Comparison of ENCODE assay signal across 12 cellular contexts in genomic region chr13:103130681-103131210, GRCh38.
A peak's percentile ranks its signal among the peaks of the same experiment; 100 is the strongest.
DNase-seq lines count a peak whose midpoint lies in the region; ATAC-seq and TF ChIP-seq lines count a peak whose summit lies in the region.
"Had no signal": no experiment of that assay in that cellular context is flagged by ENCODE, and none has a peak within 500 bp of the region (broad histone marks: within the 10 kb centered on the region; RNA-seq: fewer than 3 reads in every experiment).

No MANE protein-coding gene starts in this region.

- ATAC-seq in GM18498 (IDR thresholded peaks at IDR 0.05; ENCODE audit: unreplicated experiment) (peak; percentile 82), GM21423 (IDR thresholded peaks at IDR 0.05; ENCODE audit: unreplicated experiment) (peak; percentile 79), HG03103 (IDR thresholded peaks at IDR 0.05; ENCODE audit: low read depth, unreplicated experiment) (peak; percentile 55), body of pancreas (peak; percentile 73)
- ATAC-seq in activated CD8-positive, alpha-beta memory T cell treated with anti-CD3 and anti-CD28 coated beads, Interleukin-2, amount 10 ng/mL, durations not matched to agents 7 days and 5 days: no peak

- 13 to 15% methylated on average over 3 of the region's 3 CpGs for WGBS in body of pancreas, 2 donors
- WGBS in mesenchymal stem cell: 83% methylated on average over 2 of the region's 3 CpGs

- no peak overlapping the region for H3K14ac ChIP-seq in mesenchymal stem cell (ENCODE audit: low read length in 2 of 2)

- H3K4me3 ChIP-seq in body of pancreas (no peak overlapping the region), mesenchymal stem cell (ENCODE audit: insufficient read depth in 1 of 2, low read depth in 1 of 2, low read length in 2 of 2) (no peak overlapping the region)

- no peak overlapping the region for H2BK12ac ChIP-seq in mesenchymal stem cell (ENCODE audit: low read length in 2 of 2)

- no peak overlapping the region for H2AK5ac ChIP-seq in mesenchymal stem cell (ENCODE audit: low read length, severe bottlenecking)

- H4K91ac ChIP-seq in mesenchymal stem cell (ENCODE audit: low read length): no peak overlapping the region

- no peak overlapping the region for H2BK5ac ChIP-seq in mesenchymal stem cell (ENCODE audit: low read depth, low read length, poor library complexity, severe bottlenecking)

- H3K79me1 ChIP-seq in mesenchymal stem cell (replicated peaks; ENCODE audit: low read length, poor library complexity, severe bottlenecking): no peaks in the 10 kb centered on the region

- H3K9me3 ChIP-seq in body of pancreas (no peaks in the 10 kb centered on the region), mesenchymal stem cell (ENCODE audit: control insufficient read depth, low read length) (no peaks in the 10 kb centered on the region)

- H3K27ac ChIP-seq in body of pancreas (peak overlapping the region in 3 of 4 donors; percentile 41 to 61 (median 44)), mesenchymal stem cell (ENCODE audit: low read length, poor library complexity, severe bottlenecking) (no peak overlapping the region)
- H3K27ac ChIP-seq: WERI-Rb-1 had no signal

- no peaks in the 10 kb centered on the region for H3K9me3 Mint-ChIP-seq in activated CD8-positive, alpha-beta memory T cell treated with anti-CD3 and anti-CD28 coated beads, Interleukin-2, amount 10 ng/mL, durations not matched to agents 7 days and 5 days (ENCODE audit: low read depth)

- no peak for TF ChIP-seq CTCF in body of pancreas (IDR thresholded peaks at IDR 0.05)

- no peak overlapping the region for H3K23ac ChIP-seq in mesenchymal stem cell (ENCODE audit: low read length in 2 of 2)

- no peak overlapping the region for H2AFZ ChIP-seq in mesenchymal stem cell (ENCODE audit: low read depth, low read length)

- in situ Hi-C loops in G401 (cut with HindIII; ENCODE audit: low sequenced_read_pairs): no loop called here

- DNase-seq in body of pancreas (no peak), mesenchymal stem cell (no peak), G401 (ENCODE audit: low spot score) (no peak)
- no peak for DNase-seq in activated CD8-positive, alpha-beta memory T cell treated with anti-CD3 and anti-CD28 coated beads, Interleukin-2, amount 10 ng/mL, durations not matched to agents 7 days and 5 days
- DNase-seq in activated CD4-positive, alpha-beta T cell treated with anti-CD3 and anti-CD28 coated beads, Interleukin-2, amount 50 U/mL, for 1 hour: no peak
- DNase-seq: AML-193, KBM-7, NCI-H748 treated with DMSO at 0.1 percent for 48 hours, WERI-Rb-1 had no signal

- CTCF ChIA-PET in activated CD8-positive, alpha-beta memory T cell treated with anti-CD3 and anti-CD28 coated beads, Interleukin-2, amount 10 ng/mL, durations not matched to agents 7 days and 5 days (lab: Charles Lee): no interaction called here

- no peak overlapping the region for H3K18ac ChIP-seq in mesenchymal stem cell (ENCODE audit: low read depth in 1 of 2, low read length in 2 of 2)

- H3K4me3 Mint-ChIP-seq in activated CD8-positive, alpha-beta memory T cell treated with anti-CD3 and anti-CD28 coated beads, Interleukin-2, amount 10 ng/mL, durations not matched to agents 7 days and 5 days: no peak overlapping the region

- no peaks in the 10 kb centered on the region for H3K4me1 Mint-ChIP-seq in activated CD8-positive, alpha-beta memory T cell treated with anti-CD3 and anti-CD28 coated beads, Interleukin-2, amount 10 ng/mL, durations not matched to agents 7 days and 5 days

- no peak overlapping the region for H3K4ac ChIP-seq in mesenchymal stem cell (ENCODE audit: low read depth in 1 of 2, low read length in 2 of 2)

- no peak overlapping the region for H4K8ac ChIP-seq in mesenchymal stem cell (ENCODE audit: low read length)

- H2BK120ac ChIP-seq in mesenchymal stem cell (ENCODE audit: low read depth, low read length): no peak overlapping the region

- no peak overlapping the region for H3K27ac Mint-ChIP-seq in activated CD8-positive, alpha-beta memory T cell treated with anti-CD3 and anti-CD28 coated beads, Interleukin-2, amount 10 ng/mL, durations not matched to agents 7 days and 5 days

- intact Hi-C loops in body of pancreas (cut with DNase I): no loop called here

- no peaks in the 10 kb centered on the region for H3K36me3 Mint-ChIP-seq in activated CD8-positive, alpha-beta memory T cell treated with anti-CD3 and anti-CD28 coated beads, Interleukin-2, amount 10 ng/mL, durations not matched to agents 7 days and 5 days

- H3K36me3 ChIP-seq in body of pancreas (replicated peaks in 1 of 2; ENCODE audit: insufficient read depth in 1 of 2, low read depth in 2 of 2) (no peaks in the 10 kb centered on the region), mesenchymal stem cell (ENCODE audit: control insufficient read depth in 1 of 2, insufficient read depth in 2 of 2, low read depth in 1 of 2, low read length in 2 of 2) (no peaks in the 10 kb centered on the region)
- H3K36me3 ChIP-seq: WERI-Rb-1 had no signal

- no peak for TF ChIP-seq POLR2A in body of pancreas (IDR thresholded peaks at IDR 0.05)

- H3K9ac ChIP-seq in mesenchymal stem cell (ENCODE audit: low read length): no peak overlapping the region

- no peak overlapping the region for H2BK15ac ChIP-seq in mesenchymal stem cell (ENCODE audit: low read depth, poor library complexity, severe bottlenecking)

- H3K27me3 ChIP-seq in body of pancreas (no peaks in the 10 kb centered on the region), mesenchymal stem cell (ENCODE audit: control insufficient read depth in 1 of 2, insufficient read depth in 1 of 2, low read length in 2 of 2) (no peaks in the 10 kb centered on the region)

- H3K4me1 ChIP-seq in body of pancreas (peaks cover 24% of the 10 kb centered on the region), mesenchymal stem cell (ENCODE audit: control insufficient read depth, insufficient read depth, low read depth, low read length) (no peaks in the 10 kb centered on the region)

- no peaks in the 10 kb centered on the region for H3K27me3 Mint-ChIP-seq in activated CD8-positive, alpha-beta memory T cell treated with anti-CD3 and anti-CD28 coated beads, Interleukin-2, amount 10 ng/mL, durations not matched to agents 7 days and 5 days

- H3K4me2 ChIP-seq in mesenchymal stem cell (ENCODE audit: low read length, poor library complexity, severe bottlenecking): no peak overlapping the region
